In genomic region chr18:23329671-23330070, GRCh38 we compare ENCODE assay signal across 2 cellular contexts.
TF ChIP-seq lines count a peak whose summit lies in the region.

No MANE protein-coding gene starts in this region.

TF ChIP-seq in HEK293, 187 proteins besides CTCF, POLR2A, EP300 and RAD21:
- peak; percentile 55; the same call in 1 of the 2 replicates for TF ChIP-seq ZNF146 (tag by site-specific recombination; IDR thresholded peaks at IDR 0.05)

TF ChIP-seq in SK-N-SH treated with all-trans-retinoic acid at 6 μM for 48 hours, 23 proteins besides CTCF, POLR2A, EP300 and RAD21:
- TF ChIP-seq ZNF8 (CRISPR knock-in tag; IDR thresholded peaks at IDR 0.05), result peak; percentile 54; the same call in 1 of the 2 replicates
